1 cellular context compared by ENCODE assay signal in the genomic region with DNA sequence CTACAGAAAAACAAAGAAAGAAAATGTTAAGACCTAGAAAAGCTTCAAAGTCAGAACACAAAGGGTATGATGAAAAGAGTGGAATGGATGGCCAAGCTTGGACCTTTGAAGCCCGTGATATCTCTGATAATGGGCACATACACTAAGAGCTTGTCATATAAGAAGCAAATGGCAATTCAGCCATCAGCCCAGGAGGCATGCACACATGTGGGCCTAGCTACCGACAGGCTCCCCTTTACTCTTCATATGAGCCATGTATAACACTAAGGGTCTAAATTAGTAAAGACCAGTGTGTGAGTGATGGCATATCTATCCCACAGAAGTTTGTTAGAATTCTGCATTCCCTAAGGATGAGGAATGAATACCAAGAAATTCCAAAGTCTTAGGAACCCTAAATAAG.
TF ChIP-seq lines count a peak whose summit lies in the region.

No MANE protein-coding gene starts in this region.

TF ChIP-seq in GM23338, 12 proteins besides CTCF, POLR2A, EP300 and RAD21 (continued from another document):
- TF ChIP-seq EZH2 (IDR thresholded peaks at IDR 0.05; ENCODE audit: low read depth, unreplicated experiment) = no peak
- TF ChIP-seq ZNF331 (CRISPR knock-in tag; IDR thresholded peaks at IDR 0.05; ENCODE audit: low read depth) = no peak
- no peak for TF ChIP-seq ZNF462 (CRISPR knock-in tag; IDR thresholded peaks at IDR 0.05)
- TF ChIP-seq, protein P1, sequence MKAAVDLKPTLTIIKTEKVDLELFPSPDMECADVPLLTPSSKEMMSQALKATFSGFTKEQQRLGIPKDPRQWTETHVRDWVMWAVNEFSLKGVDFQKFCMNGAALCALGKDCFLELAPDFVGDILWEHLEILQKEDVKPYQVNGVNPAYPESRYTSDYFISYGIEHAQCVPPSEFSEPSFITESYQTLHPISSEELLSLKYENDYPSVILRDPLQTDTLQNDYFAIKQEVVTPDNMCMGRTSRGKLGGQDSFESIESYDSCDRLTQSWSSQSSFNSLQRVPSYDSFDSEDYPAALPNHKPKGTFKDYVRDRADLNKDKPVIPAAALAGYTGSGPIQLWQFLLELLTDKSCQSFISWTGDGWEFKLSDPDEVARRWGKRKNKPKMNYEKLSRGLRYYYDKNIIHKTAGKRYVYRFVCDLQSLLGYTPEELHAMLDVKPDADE (IDR thresholded peaks at IDR 0.05) = no peak
- TF ChIP-seq REST (IDR thresholded peaks at IDR 0.05; ENCODE audit: unreplicated experiment) = no peak
- TF ChIP-seq POLR2AphosphoS5 (IDR thresholded peaks at IDR 0.05; ENCODE audit: low read depth) = no peak
- no peak for TF ChIP-seq EZH2phosphoT487 (IDR thresholded peaks at IDR 0.05; ENCODE audit: unreplicated experiment)
- TF ChIP-seq JUNB (IDR thresholded peaks at IDR 0.05; ENCODE audit: unreplicated experiment) = no peak
- TF ChIP-seq ZNF114 (CRISPR knock-in tag; IDR thresholded peaks at IDR 0.05) = no peak
